ENCODE assay signal across 8 cellular contexts in genomic region chr7:727806-728460, GRCh38. TPM values are rescaled to one million over a fixed set of nuclear protein-coding genes. Genes with fewer than 3 reads are reported as not detected.
DNase-seq lines count a peak whose midpoint lies in the region; ATAC-seq and TF ChIP-seq lines count a peak whose summit lies in the region.

No MANE protein-coding gene starts in this region.

- no peak for ATAC-seq in HG02571 (IDR thresholded peaks at IDR 0.05; ENCODE audit: unreplicated experiment)

- no peaks in the 10 kb centered on the region for H3K27me3 ChIP-seq in effector memory CD4-positive, alpha-beta T cell (replicated peaks; ENCODE audit: control insufficient read depth, insufficient read depth, low read length, poor library complexity, severe bottlenecking)
- H3K27me3 ChIP-seq in osteoblast (ENCODE audit: insufficient read depth, low read length), result no peaks in the 10 kb centered on the region

- peaks cover 22% of the 10 kb centered on the region for H4K20me1 ChIP-seq in osteoblast (ENCODE audit: insufficient read depth, low read length)

- peaks cover 38% of the 10 kb centered on the region for H3K79me2 ChIP-seq in osteoblast (ENCODE audit: insufficient read depth, low read length)

- no peak overlapping the region for H3K27ac ChIP-seq in effector memory CD4-positive, alpha-beta T cell (ENCODE audit: insufficient read depth, low read length, poor library complexity, severe bottlenecking)
- H3K27ac ChIP-seq in osteoblast (ENCODE audit: low read depth, low read length), result no peak overlapping the region

- DNase-seq in COLO668 (lab: John Stamatoyannopoulos, UW; ENCODE audit: unreplicated experiment) (peak; percentile 42), NCI-H226 (peak; percentile 20), osteoblast (ENCODE audit: insufficient read length, low spot score, missing footprints) (peak; percentile 95), NCI-H774 (lab: John Stamatoyannopoulos, UW) (no peak), DMS153 (lab: John Stamatoyannopoulos, UW) (no peak), SHP77 (lab: John Stamatoyannopoulos, UW) (no peak)
- no peak for DNase-seq in effector memory CD4-positive, alpha-beta T cell

- H3K36me3 ChIP-seq in effector memory CD4-positive, alpha-beta T cell (ENCODE audit: control insufficient read depth, insufficient read depth, low read length), result peaks cover 16% of the 10 kb centered on the region
- H3K36me3 ChIP-seq in osteoblast (ENCODE audit: insufficient read depth, low read length), result peaks cover 22% of the 10 kb centered on the region

- no peaks in the 10 kb centered on the region for H3K9me3 ChIP-seq in effector memory CD4-positive, alpha-beta T cell (ENCODE audit: control insufficient read depth, low read length)
- H3K9me3 ChIP-seq in osteoblast (ENCODE audit: low read depth, low read length), result no peaks in the 10 kb centered on the region

- peaks cover 12% of the 10 kb centered on the region for H3K4me1 ChIP-seq in effector memory CD4-positive, alpha-beta T cell (ENCODE audit: control insufficient read depth, insufficient read depth, low read length, poor library complexity, severe bottlenecking)
- peaks cover 21% of the 10 kb centered on the region for H3K4me1 ChIP-seq in osteoblast (ENCODE audit: insufficient read depth, low read length)

- H3K4me2 ChIP-seq in osteoblast (ENCODE audit: insufficient read depth, low read length), result peak overlapping the region; percentile 82

- TF ChIP-seq CTCF in osteoblast (IDR thresholded peaks at IDR 0.05; ENCODE audit: extremely low read depth, low read depth, low read length), result no peak

- peak overlapping the region; percentile 46 for H3K4me3 ChIP-seq in effector memory CD4-positive, alpha-beta T cell (ENCODE audit: insufficient read depth, low read depth, low read length, poor library complexity, severe bottlenecking)
- H3K4me3 ChIP-seq in osteoblast (ENCODE audit: insufficient read depth, low read length), result peak overlapping the region; percentile 78

- peak overlapping the region; percentile 51 for H2AFZ ChIP-seq in osteoblast (ENCODE audit: low read length)

RNA-seq across cellular contexts. Expression of gene PRKAR1B, which starts 0.9 kb away (rescaled TPM):
- 5.9 and 6.5 TPM in 2 replicates for total RNA-seq in osteoblast

RNA-seq across cellular contexts. Expression of gene DNAAF5, which starts 1.4 kb away (rescaled TPM):
- 19.7 and 22.4 TPM in 2 replicates for total RNA-seq in osteoblast

Comparison
In these comparisons a context has a peak if more than half of its experiments do, and no peak if none do; other contexts are left out.
1. DNase-seq: peak in COLO668 (single experiment), NCI-H226 (single experiment) and osteoblast (single experiment); none in effector memory CD4-positive, alpha-beta T cell (0 of 3), NCI-H774 (single experiment), DMS153 (single experiment) and SHP77 (0 of 2).